Comparison of ENCODE assay signal across 29 cellular contexts in genomic region chr4:84585276-84585675, GRCh38. TPM values are rescaled to one million over a fixed set of nuclear protein-coding genes. Genes with fewer than 3 reads are reported as not detected.
DNase-seq lines count a peak whose midpoint lies in the region; ATAC-seq and TF ChIP-seq lines count a peak whose summit lies in the region.
"Had no signal": no experiment of that assay in that cellular context is flagged by ENCODE, and none has a peak within 500 bp of the region (broad histone marks: within the 10 kb centered on the region; RNA-seq: fewer than 3 reads in every experiment).

No MANE protein-coding gene starts in this region.

- peaks cover 6% of the 10 kb centered on the region; the same call in 1 of the 2 replicates for H3K36me3 ChIP-seq in GM23338 (ENCODE audit: insufficient read depth)
- H3K36me3 ChIP-seq in iPS-20b (ENCODE audit: insufficient read depth, low read depth, low read length): peaks cover 6% of the 10 kb centered on the region
- no peaks in the 10 kb centered on the region for H3K36me3 ChIP-seq in parathyroid adenoma (ENCODE audit: control insufficient read depth, insufficient read depth, low read length)
- H3K36me3 ChIP-seq: gastroesophageal sphincter, left ventricle myocardium inferior had no signal

- H4K20me1 ChIP-seq in GM23338 (replicated peaks; ENCODE audit: insufficient read depth): 0 out of 2 replicates have a peak, but pooled peaks cover 6% of the 10 kb centered on the region

- TF ChIP-seq CTCF in GM23338 (conservative IDR thresholded peaks at IDR 0.05; ENCODE audit: low read depth in 2 of 2) (no peak), WTC11 (IDR thresholded peaks at IDR 0.05) (no peak), parathyroid adenoma (IDR thresholded peaks at IDR 0.05) (no peak)

- H3K27me3 ChIP-seq in GM23338 (ENCODE audit: insufficient read depth) (peaks cover 18% of the 10 kb centered on the region; the same call in 1 of the 2 replicates), iPS-20b (ENCODE audit: insufficient read depth, low read length) (peaks cover 38% of the 10 kb centered on the region), parathyroid adenoma (ENCODE audit: control insufficient read depth, insufficient read depth, low read length) (no peaks in the 10 kb centered on the region)
- H3K27me3 ChIP-seq: gastroesophageal sphincter had no signal

- H3F3A ChIP-seq in GM23338 (replicated peaks; ENCODE audit: low read depth): peaks cover 8% of the 10 kb centered on the region; the same call in 1 of the 2 replicates

- H3K4me1 Mint-ChIP-seq in GM23338 (peaks cover 48% of the 10 kb centered on the region), WTC11 (peaks cover 61% of the 10 kb centered on the region)

- H3K9me3 Mint-ChIP-seq in GM23338 (peaks cover 37% of the 10 kb centered on the region), WTC11 (peaks cover 36% of the 10 kb centered on the region)

- H3K36me3 Mint-ChIP-seq in GM23338 (ENCODE audit: low read depth) (peaks cover 43% of the 10 kb centered on the region), WTC11 (peaks cover 37% of the 10 kb centered on the region)
- H3K36me3 Mint-ChIP-seq: CD4-positive, CD25-positive, alpha-beta regulatory T cell had no signal

- H3K9me2 ChIP-seq in GM23338 (ENCODE audit: insufficient read depth): no peaks in the 10 kb centered on the region

- CTCF ChIA-PET in WTC11 (lab: Charles Lee): no interaction called here

- H3K4me1 ChIP-seq in GM23338 (ENCODE audit: insufficient read depth) (peaks cover 42% of the 10 kb centered on the region), iPS-20b (ENCODE audit: insufficient read depth, low read length) (peaks cover 35% of the 10 kb centered on the region; the same call in 1 of the 2 replicates), parathyroid adenoma (no peaks in the 10 kb centered on the region)

- no peak overlapping the region for H3K9ac ChIP-seq in iPS-20b (ENCODE audit: low read depth, low read length)
- H3K9ac ChIP-seq in parathyroid adenoma: no peak overlapping the region

- H3K27ac ChIP-seq in GM23338 (ENCODE audit: low read depth) (no peak overlapping the region), iPS-20b (ENCODE audit: low read length) (no peak overlapping the region), parathyroid adenoma (no peak overlapping the region)
- H3K27ac ChIP-seq: gastroesophageal sphincter, left ventricle myocardium inferior, skin epidermis, VCaP had no signal

- peak overlapping the region; percentile 92 for H3K4me3 Mint-ChIP-seq in GM23338
- peak overlapping the region; percentile 91 for H3K4me3 Mint-ChIP-seq in WTC11
- H3K4me3 Mint-ChIP-seq: natural killer cell had no signal

- no peak overlapping the region for H3K27ac Mint-ChIP-seq in GM23338
- peak overlapping the region; percentile 30; the same call in 1 of the 2 replicates for H3K27ac Mint-ChIP-seq in WTC11
- H3K27ac Mint-ChIP-seq: CD4-positive, CD25-positive, alpha-beta regulatory T cell; natural killer cell had no signal

- no peak for ATAC-seq in GM23338
- ATAC-seq in WTC11: no peak
- ATAC-seq: gastroesophageal sphincter, natural killer cell had no signal

- H2AFZ ChIP-seq in GM23338 (no peak overlapping the region), parathyroid adenoma (no peak overlapping the region)

- POLR2A ChIA-PET in WTC11 (lab: Charles Lee): interaction anchor here (4.1 kb wide), 1 partner anchor 9 kb away, joined by 31 read pairs; no protein-coding TSS in a partner anchor

- H3K79me2 ChIP-seq in GM23338 (replicated peaks; ENCODE audit: insufficient read depth) (peaks cover 66% of the 10 kb centered on the region), parathyroid adenoma (peaks cover 11% of the 10 kb centered on the region)

- peak overlapping the region; percentile 79 for H3K4me2 ChIP-seq in GM23338
- peak overlapping the region; percentile 72 for H3K4me2 ChIP-seq in parathyroid adenoma (ENCODE audit: low read length)

- H3K4me3 ChIP-seq in GM23338 (peak overlapping the region; percentile 63), iPS-20b (ENCODE audit: low read length) (peak overlapping the region; percentile 94; the same call in 1 of the 2 replicates), parathyroid adenoma (ENCODE audit: low read depth, low read length) (no peak overlapping the region)
- H3K4me3 ChIP-seq: gastroesophageal sphincter, left ventricle myocardium inferior had no signal

- intact Hi-C loops in cardiac septum (cut with DNase I): no loop called here

- DNase-seq in GM23338 (ENCODE audit: low spot score) (no peak), WTC11 (ENCODE audit: low spot score) (no peak), mesenteric fat pad (ENCODE audit: low spot score) (no peak), cardiac septum (ENCODE audit: low spot score) (no peak), anterior cingulate cortex (lab: John Stamatoyannopoulos, UW) (no peak)
- no peak for DNase-seq in activated CD8-positive, alpha-beta memory T cell treated with anti-CD3 and anti-CD28 coated beads, Interleukin-2, amount 50 U/mL, for 4 hours
- DNase-seq: activated CD4-positive, alpha-beta T cell treated with anti-CD3 and anti-CD28 coated beads for 48 hours; CD4-positive, CD25-positive, alpha-beta regulatory T cell; central memory CD4-positive, alpha-beta T cell; DND-41; GF-D8; HCEC 1CT; hippocampal formation; IMR-90; left ventricle myocardium inferior; midbrain; MV-4-11; natural killer cell; NCI-H2107; NCI-H345; occipital lobe; stimulated activated naive CD4-positive, alpha-beta T cell; T-helper 9 cell had no signal

- H3K27me3 Mint-ChIP-seq in GM23338 (ENCODE audit: insufficient read depth, low read depth, poor library complexity): peaks cover 13% of the 10 kb centered on the region
- peaks cover 16% of the 10 kb centered on the region for H3K27me3 Mint-ChIP-seq in WTC11 (ENCODE audit: low read depth)

- H3K9me3 ChIP-seq in iPS-20b (ENCODE audit: insufficient read depth, low read depth, low read length): peaks cover 10% of the 10 kb centered on the region; the same call in 1 of the 2 replicates
- no peaks in the 10 kb centered on the region for H3K9me3 ChIP-seq in parathyroid adenoma (ENCODE audit: control insufficient read depth, low read length)
- H3K9me3 ChIP-seq: gastroesophageal sphincter had no signal

TF ChIP-seq in GM23338, 12 proteins besides CTCF, POLR2A, EP300 and RAD21:
- TF ChIP-seq ETS1 (IDR thresholded peaks at IDR 0.05): no peak
- TF ChIP-seq JUNB (IDR thresholded peaks at IDR 0.05; ENCODE audit: unreplicated experiment): no peak

TF ChIP-seq in WTC11, 78 proteins besides CTCF, POLR2A, EP300 and RAD21 (continues in another document):
- no peak for TF ChIP-seq NR2C2 (CRISPR knock-in tag; IDR thresholded peaks at IDR 0.05)
- TF ChIP-seq TEAD1 (CRISPR knock-in tag; IDR thresholded peaks at IDR 0.05): no peak
- TF ChIP-seq ATF3 (CRISPR knock-in tag; conservative IDR thresholded peaks at IDR 0.05): no peak
- no peak for TF ChIP-seq HMGXB4 (CRISPR knock-in tag; IDR thresholded peaks at IDR 0.05)
- no peak for TF ChIP-seq NR3C1 (CRISPR knock-in tag; conservative IDR thresholded peaks at IDR 0.05; ENCODE audit: low read depth)
- no peak for TF ChIP-seq ATF1 (CRISPR knock-in tag; IDR thresholded peaks at IDR 0.05)
- TF ChIP-seq ZNF232 (CRISPR knock-in tag; IDR thresholded peaks at IDR 0.05): no peak
- no peak for TF ChIP-seq IRF1 (CRISPR knock-in tag; IDR thresholded peaks at IDR 0.05)
- TF ChIP-seq ZNF138 (CRISPR knock-in tag; conservative IDR thresholded peaks at IDR 0.05): no peak
- no peak for TF ChIP-seq CREM (CRISPR knock-in tag; IDR thresholded peaks at IDR 0.05)
- no peak for TF ChIP-seq SOX15 (CRISPR knock-in tag; IDR thresholded peaks at IDR 0.05)
- TF ChIP-seq OVOL2 (CRISPR knock-in tag; IDR thresholded peaks at IDR 0.05; ENCODE audit: borderline replicate concordance): no peak
- no peak for TF ChIP-seq RORB (CRISPR knock-in tag; IDR thresholded peaks at IDR 0.05)
- TF ChIP-seq ZNF396 (CRISPR knock-in tag; IDR thresholded peaks at IDR 0.05; ENCODE audit: borderline replicate concordance): no peak
- no peak for TF ChIP-seq FOXK1 (CRISPR knock-in tag; IDR thresholded peaks at IDR 0.05)
- no peak for TF ChIP-seq CBFB (CRISPR knock-in tag; IDR thresholded peaks at IDR 0.05; ENCODE audit: low read depth)

RNA-seq across cellular contexts. Expression of gene CDS1, which starts 2.3 kb away (rescaled TPM):
- 20.3 and 22.6 TPM in 2 replicates for total RNA-seq in GM23338 (2014; rRNA removed; shearing (Covaris generic))
- polyA plus RNA-seq in GM23338 (2016; fragmentation: Nextera tagmentation; extraction: Ambion mirVana): 8.3 and 10.0 TPM in 2 replicates
- total RNA-seq in WTC11 (2021) (17.4 to 18.3 TPM (median 18.2 TPM) in 3 replicates), mesenteric fat pad (0.29 TPM), cardiac septum (not detected)
- total RNA-seq: dermis blood vessel endothelial cell had no signal

Comparison
In these comparisons a context has a peak if more than half of its experiments do, and no peak if none do; other contexts are left out.
1. RNA of gene CDS1, which starts 2.3 kb away (total RNA-seq): 20.3 to 22.6 TPM in GM23338 and 17.4 to 18.3 TPM in WTC11; 0.29 TPM in mesenteric fat pad (single experiment) and not detected in cardiac septum (single experiment); every median in the first group is over 10 times any median in the second.